In the genomic region with DNA sequence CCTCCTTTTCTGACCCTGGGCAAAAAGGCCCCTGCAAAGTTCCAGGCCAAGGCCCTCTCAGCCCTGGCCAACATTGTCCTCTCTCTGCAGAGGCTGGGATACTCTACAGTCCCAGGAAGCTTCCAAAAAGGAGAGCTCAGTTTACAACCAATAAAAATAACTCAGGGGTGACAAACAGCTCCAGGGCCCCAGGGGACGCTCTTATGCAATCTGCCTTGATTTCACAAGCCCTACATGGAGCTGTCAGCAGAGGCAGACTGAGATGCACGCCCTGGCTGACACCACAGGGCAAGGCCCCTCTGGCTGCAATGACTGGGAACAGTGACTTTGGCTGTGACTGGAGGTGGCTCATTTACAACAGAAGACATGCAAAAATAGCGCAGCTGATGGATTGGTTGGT, we compare ENCODE assay signal across 8 cellular contexts.
DNase-seq lines count a peak whose midpoint lies in the region; ATAC-seq and TF ChIP-seq lines count a peak whose summit lies in the region.

No MANE protein-coding gene starts in this region.

- H3K27me3 Mint-ChIP-seq in neural progenitor cell (ENCODE audit: insufficient read depth, low read depth) = peaks cover 15% of the 10 kb centered on the region
- no peaks in the 10 kb centered on the region for H3K27me3 Mint-ChIP-seq in activated T-cell treated with anti-CD3 and anti-CD28 coated beads, Interleukin-2, amount 50 U/mL, for 72 hours (ENCODE audit: low read depth)
- no peaks in the 10 kb centered on the region for H3K27me3 Mint-ChIP-seq in activated naive CD4-positive, alpha-beta T cell treated with anti-CD3 and anti-CD28 coated beads, Interleukin-2, amount 10 ng/mL, durations not matched to agents 7 days and 5 days

- no peak overlapping the region for H3K4me3 Mint-ChIP-seq in neural progenitor cell
- no peak overlapping the region for H3K4me3 Mint-ChIP-seq in activated T-cell treated with anti-CD3 and anti-CD28 coated beads, Interleukin-2, amount 50 U/mL, for 72 hours
- H3K4me3 Mint-ChIP-seq in activated naive CD4-positive, alpha-beta T cell treated with anti-CD3 and anti-CD28 coated beads, Interleukin-2, amount 10 ng/mL, durations not matched to agents 7 days and 5 days = no peak overlapping the region

- no peak overlapping the region for H3K9ac ChIP-seq in neural progenitor cell

- no peak overlapping the region for H3K4me3 ChIP-seq in neural progenitor cell

- no peaks in the 10 kb centered on the region for H3K9me3 Mint-ChIP-seq in neural progenitor cell
- peaks cover 0 to 2% of the 10 kb centered on the region in 2 donors for H3K9me3 Mint-ChIP-seq in activated T-cell treated with anti-CD3 and anti-CD28 coated beads, Interleukin-2, amount 50 U/mL, for 72 hours
- H3K9me3 Mint-ChIP-seq in activated naive CD4-positive, alpha-beta T cell treated with anti-CD3 and anti-CD28 coated beads, Interleukin-2, amount 10 ng/mL, durations not matched to agents 7 days and 5 days = peaks cover 4% of the 10 kb centered on the region

- no peaks in the 10 kb centered on the region for H3F3A ChIP-seq in neural progenitor cell (ENCODE audit: low read depth)

- H2AFZ ChIP-seq in neural progenitor cell (replicated peaks) = no peak overlapping the region

- DNase-seq in DMS153 treated with DMSO at 0.1 percent for 48 hours (lab: John Stamatoyannopoulos, UW; ENCODE audit: unreplicated experiment) (peak; percentile 9), NCI-H187 (lab: John Stamatoyannopoulos, UW) (peak; percentile 64 to 91), epithelial cell of prostate (ENCODE audit: low read depth, low spot score) (peak; percentile 77), neural progenitor cell (ENCODE audit: low spot score) (no peak), T-helper 9 cell (no peak)
- no peak for DNase-seq in activated T-cell treated with anti-CD3 and anti-CD28 coated beads, Interleukin-2, amount 50 U/mL, for 72 hours
- no peak for DNase-seq in activated naive CD4-positive, alpha-beta T cell treated with anti-CD3 and anti-CD28 coated beads, Interleukin-2, amount 10 ng/mL, durations not matched to agents 7 days and 5 days

- no peaks in the 10 kb centered on the region for H3K36me3 ChIP-seq in neural progenitor cell

- no peak overlapping the region for H3K27ac ChIP-seq in epithelial cell of prostate
- H3K27ac ChIP-seq in neural progenitor cell = no peak overlapping the region

- H3K27ac Mint-ChIP-seq in neural progenitor cell = peak overlapping the region; percentile 24
- H3K27ac Mint-ChIP-seq in activated T-cell treated with anti-CD3 and anti-CD28 coated beads, Interleukin-2, amount 50 U/mL, for 72 hours = no peak overlapping the region
- no peak overlapping the region for H3K27ac Mint-ChIP-seq in activated naive CD4-positive, alpha-beta T cell treated with anti-CD3 and anti-CD28 coated beads, Interleukin-2, amount 10 ng/mL, durations not matched to agents 7 days and 5 days

- H4K20me1 ChIP-seq in neural progenitor cell (ENCODE audit: low read depth) = no peaks in the 10 kb centered on the region

- H3K27me3 ChIP-seq in neural progenitor cell = no peaks in the 10 kb centered on the region

- TF ChIP-seq CTCF in neural progenitor cell (IDR thresholded peaks at IDR 0.05) = no peak

- H3K4me1 Mint-ChIP-seq in neural progenitor cell = peaks cover 13% of the 10 kb centered on the region
- H3K4me1 Mint-ChIP-seq in activated T-cell treated with anti-CD3 and anti-CD28 coated beads, Interleukin-2, amount 50 U/mL, for 72 hours (ENCODE audit: low read depth) = no peaks in the 10 kb centered on the region
- H3K4me1 Mint-ChIP-seq in activated naive CD4-positive, alpha-beta T cell treated with anti-CD3 and anti-CD28 coated beads, Interleukin-2, amount 10 ng/mL, durations not matched to agents 7 days and 5 days = no peaks in the 10 kb centered on the region

- H3K36me3 Mint-ChIP-seq in neural progenitor cell = no peaks in the 10 kb centered on the region
- H3K36me3 Mint-ChIP-seq in activated T-cell treated with anti-CD3 and anti-CD28 coated beads, Interleukin-2, amount 50 U/mL, for 72 hours (ENCODE audit: insufficient read depth in 2 of 2) = no peaks in the 10 kb centered on the region
- no peaks in the 10 kb centered on the region for H3K36me3 Mint-ChIP-seq in activated naive CD4-positive, alpha-beta T cell treated with anti-CD3 and anti-CD28 coated beads, Interleukin-2, amount 10 ng/mL, durations not matched to agents 7 days and 5 days

- H3K79me2 ChIP-seq in neural progenitor cell (ENCODE audit: low read depth) = no peaks in the 10 kb centered on the region

- H3K9me3 ChIP-seq in neural progenitor cell (ENCODE audit: low read depth) = no peaks in the 10 kb centered on the region

- CTCF ChIA-PET in activated naive CD4-positive, alpha-beta T cell treated with anti-CD3 and anti-CD28 coated beads, Interleukin-2, amount 10 ng/mL, durations not matched to agents 7 days and 5 days (lab: Charles Lee) = interaction anchor here (0.6 kb wide), 1 partner anchor 98 kb away, joined by 4 read pairs; no protein-coding TSS in a partner anchor

- no peak for ATAC-seq in activated T-cell treated with anti-CD3 and anti-CD28 coated beads, Interleukin-2, amount 50 U/mL, for 72 hours (replicated peaks in 1 of 2)
- ATAC-seq in HG02970 (IDR thresholded peaks at IDR 0.05; ENCODE audit: low FRiP score, unreplicated experiment) = no peak

- no peak overlapping the region for H3K4me2 ChIP-seq in neural progenitor cell

- peaks cover 3% of the 10 kb centered on the region for H3K4me1 ChIP-seq in neural progenitor cell

Comparison
In these comparisons a context has a peak if more than half of its experiments do, and no peak if none do; other contexts are left out.
1. DNase-seq: peak in DMS153 treated with DMSO at 0.1 percent for 48 hours (single experiment), NCI-H187 (2 of 2) and epithelial cell of prostate (single experiment); none in neural progenitor cell (single experiment), T-helper 9 cell (single experiment), activated T-cell treated with anti-CD3 and anti-CD28 coated beads, Interleukin-2, amount 50 U/mL, for 72 hours (0 of 2) and activated naive CD4-positive, alpha-beta T cell treated with anti-CD3 and anti-CD28 coated beads, Interleukin-2, amount 10 ng/mL, durations not matched to agents 7 days and 5 days (single experiment).